23 cellular contexts compared by ENCODE assay signal in the genomic region with DNA sequence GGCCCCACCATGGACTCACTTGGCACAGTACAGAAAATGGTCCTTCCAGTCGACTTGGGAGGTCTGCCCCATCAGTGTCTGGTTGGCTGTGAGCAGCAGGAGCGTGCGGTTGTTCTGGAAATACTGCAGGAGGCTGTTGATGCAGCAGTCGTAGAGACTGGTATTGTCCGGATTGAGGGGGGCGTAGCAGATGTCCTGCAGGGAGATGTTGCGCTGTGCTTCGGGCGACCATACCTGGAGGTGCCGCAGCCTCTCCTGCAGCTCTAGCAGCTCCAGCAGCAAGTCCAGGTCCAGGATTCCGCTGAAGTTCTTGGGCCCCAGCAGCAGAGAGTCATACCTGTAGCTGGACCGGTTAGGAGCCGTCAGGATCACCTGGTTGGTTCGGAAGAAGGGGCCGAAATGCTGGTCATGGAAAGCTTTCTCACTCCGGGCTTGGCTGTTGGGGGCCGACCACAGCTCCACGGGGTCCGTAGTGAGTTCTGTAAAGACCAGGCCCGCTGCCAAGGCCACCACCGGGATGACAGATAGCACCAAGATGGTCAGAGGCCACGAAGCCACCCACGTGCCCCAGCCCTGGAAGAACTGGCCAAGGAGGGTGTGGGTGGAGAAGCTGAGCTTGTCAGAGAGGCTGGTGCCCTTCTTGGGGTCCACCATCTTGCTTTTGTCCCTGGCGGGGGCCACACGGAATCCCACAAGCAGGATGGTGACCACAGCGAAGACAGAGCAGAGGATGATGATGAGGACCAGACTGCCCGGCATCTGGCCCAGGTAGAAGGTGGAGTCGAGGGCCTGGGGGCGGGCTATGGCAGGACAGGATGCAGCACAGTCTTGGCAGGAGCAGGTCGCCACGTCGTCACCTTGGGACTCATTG. TPM values are rescaled to one million over a fixed set of nuclear protein-coding genes. Genes with fewer than 3 reads are reported as not detected.
"Had no signal": no experiment of that assay in that cellular context is flagged by ENCODE, and none has a peak within 500 bp of the region (broad histone marks: within the 10 kb centered on the region; RNA-seq: fewer than 3 reads in every experiment).

No MANE protein-coding gene starts in this region.

- H3K4me3 Mint-ChIP-seq: activated CD8-positive, alpha-beta T cell treated with anti-CD3 and anti-CD28 coated beads, Interleukin-2, amount 10 ng/mL, durations not matched to agents 7 days and 5 days; activated naive CD4-positive, alpha-beta T cell treated with anti-CD3 and anti-CD28 coated beads, Interleukin-2, amount 50 U/mL, for 24 hours; central memory CD8-positive, alpha-beta T cell; natural killer cell; stimulated activated memory B cell treated with anti-CD40 and anti-IgM and Interleukin-4, amounts not matched to agents 10 μg/mL and 1 μg/mL and 100 μg/mL, for 72 hours had no signal

- H3K27ac Mint-ChIP-seq: activated CD8-positive, alpha-beta T cell treated with anti-CD3 and anti-CD28 coated beads, Interleukin-2, amount 10 ng/mL, durations not matched to agents 7 days and 5 days; activated naive CD4-positive, alpha-beta T cell treated with anti-CD3 and anti-CD28 coated beads, Interleukin-2, amount 50 U/mL, for 24 hours; natural killer cell; stimulated activated memory B cell treated with anti-CD40 and anti-IgM and Interleukin-4, amounts not matched to agents 10 μg/mL and 1 μg/mL and 100 μg/mL, for 72 hours had no signal

- H3K36me3 ChIP-seq: ascending aorta, esophagus muscularis mucosa, neutrophil, sigmoid colon, upper lobe of right lung had no signal

- ATAC-seq: activated CD8-positive, alpha-beta T cell treated with anti-CD3 and anti-CD28 coated beads, Interleukin-2, amount 10 ng/mL, durations not matched to agents 7 days and 5 days; activated T-cell treated with anti-CD3 and anti-CD28 coated beads, Interleukin-2, amount 50 U/mL, for 4 hours; left colon; natural killer cell; stimulated activated memory B cell treated with anti-CD40 and anti-IgM and Interleukin-4, amounts not matched to agents 10 μg/mL and 1 μg/mL and 100 μg/mL, for 72 hours; upper lobe of right lung had no signal

- H3K4me1 ChIP-seq: ascending aorta, parathyroid adenoma, sigmoid colon, upper lobe of right lung had no signal

- H3K9ac ChIP-seq: parathyroid adenoma had no signal

- H3K27me3 ChIP-seq: ascending aorta, esophagus muscularis mucosa, neutrophil, sigmoid colon, upper lobe of right lung had no signal

- H3K27ac ChIP-seq: ascending aorta, esophagus muscularis mucosa, neutrophil, parathyroid adenoma, sigmoid colon, upper lobe of right lung had no signal

- H3K27me3 Mint-ChIP-seq: activated naive CD4-positive, alpha-beta T cell treated with anti-CD3 and anti-CD28 coated beads, Interleukin-2, amount 50 U/mL, for 24 hours had no signal

- H3K36me3 Mint-ChIP-seq: activated naive CD4-positive, alpha-beta T cell treated with anti-CD3 and anti-CD28 coated beads, Interleukin-2, amount 50 U/mL, for 24 hours; natural killer cell; stimulated activated memory B cell treated with anti-CD40 and anti-IgM and Interleukin-4, amounts not matched to agents 10 μg/mL and 1 μg/mL and 100 μg/mL, for 72 hours had no signal

- H3K9me3 Mint-ChIP-seq: activated naive CD4-positive, alpha-beta T cell treated with anti-CD3 and anti-CD28 coated beads, Interleukin-2, amount 50 U/mL, for 24 hours; activated T-cell treated with anti-CD3 and anti-CD28 coated beads, Interleukin-2, amount 50 U/mL, for 4 hours; central memory CD8-positive, alpha-beta T cell; natural killer cell; stimulated activated memory B cell treated with anti-CD40 and anti-IgM and Interleukin-4, amounts not matched to agents 10 μg/mL and 1 μg/mL and 100 μg/mL, for 72 hours had no signal

- DNase-seq: activated CD4-positive, alpha-beta T cell treated with anti-CD3 and anti-CD28 coated beads for 48 hours; activated CD4-positive, CD25-positive, alpha-beta regulatory T cell; activated CD8-positive, alpha-beta T cell treated with anti-CD3 and anti-CD28 coated beads, Interleukin-2, amount 10 ng/mL, durations not matched to agents 7 days and 5 days; activated gamma-delta T cell; activated T-cell treated with anti-CD3 and anti-CD28 coated beads, Interleukin-2, amount 50 U/mL, for 4 hours; cortex of kidney; effector memory CD4-positive, alpha-beta T cell; left colon; natural killer cell; sigmoid colon; stimulated activated CD4-positive, alpha-beta T cell treated with anti-CD3 and anti-CD28 coated beads, Interleukin-4, amount 100 ng/mL, for 4 hours; T-helper 1 cell; T-helper 9 cell; upper lobe of right lung had no signal

- H3K9me3 ChIP-seq: ascending aorta, esophagus muscularis mucosa, neutrophil, sigmoid colon, upper lobe of right lung had no signal

- H3K4me1 Mint-ChIP-seq: activated naive CD4-positive, alpha-beta T cell treated with anti-CD3 and anti-CD28 coated beads, Interleukin-2, amount 50 U/mL, for 24 hours; natural killer cell; stimulated activated memory B cell treated with anti-CD40 and anti-IgM and Interleukin-4, amounts not matched to agents 10 μg/mL and 1 μg/mL and 100 μg/mL, for 72 hours had no signal

- H3K4me3 ChIP-seq: ascending aorta, esophagus muscularis mucosa, lung, sigmoid colon, upper lobe of right lung had no signal

RNA-seq across cellular contexts. Expression of a gene that starts 2.1 kb away (rescaled TPM):
- total RNA-seq: activated CD8-positive, alpha-beta T cell treated with anti-CD3 and anti-CD28 coated beads, Interleukin-2, amount 10 ng/mL, durations not matched to agents 7 days and 5 days; ascending aorta; endothelial cell of umbilical vein had no signal
